1 cellular context compared by ENCODE assay signal in genomic region chr1:86618358-86618757, GRCh38.
TF ChIP-seq lines count a peak whose summit lies in the region.

No MANE protein-coding gene starts in this region.

TF ChIP-seq in GM23338, 12 proteins besides CTCF, POLR2A, EP300 and RAD21 (continued from another document):
- TF ChIP-seq, protein P1, sequence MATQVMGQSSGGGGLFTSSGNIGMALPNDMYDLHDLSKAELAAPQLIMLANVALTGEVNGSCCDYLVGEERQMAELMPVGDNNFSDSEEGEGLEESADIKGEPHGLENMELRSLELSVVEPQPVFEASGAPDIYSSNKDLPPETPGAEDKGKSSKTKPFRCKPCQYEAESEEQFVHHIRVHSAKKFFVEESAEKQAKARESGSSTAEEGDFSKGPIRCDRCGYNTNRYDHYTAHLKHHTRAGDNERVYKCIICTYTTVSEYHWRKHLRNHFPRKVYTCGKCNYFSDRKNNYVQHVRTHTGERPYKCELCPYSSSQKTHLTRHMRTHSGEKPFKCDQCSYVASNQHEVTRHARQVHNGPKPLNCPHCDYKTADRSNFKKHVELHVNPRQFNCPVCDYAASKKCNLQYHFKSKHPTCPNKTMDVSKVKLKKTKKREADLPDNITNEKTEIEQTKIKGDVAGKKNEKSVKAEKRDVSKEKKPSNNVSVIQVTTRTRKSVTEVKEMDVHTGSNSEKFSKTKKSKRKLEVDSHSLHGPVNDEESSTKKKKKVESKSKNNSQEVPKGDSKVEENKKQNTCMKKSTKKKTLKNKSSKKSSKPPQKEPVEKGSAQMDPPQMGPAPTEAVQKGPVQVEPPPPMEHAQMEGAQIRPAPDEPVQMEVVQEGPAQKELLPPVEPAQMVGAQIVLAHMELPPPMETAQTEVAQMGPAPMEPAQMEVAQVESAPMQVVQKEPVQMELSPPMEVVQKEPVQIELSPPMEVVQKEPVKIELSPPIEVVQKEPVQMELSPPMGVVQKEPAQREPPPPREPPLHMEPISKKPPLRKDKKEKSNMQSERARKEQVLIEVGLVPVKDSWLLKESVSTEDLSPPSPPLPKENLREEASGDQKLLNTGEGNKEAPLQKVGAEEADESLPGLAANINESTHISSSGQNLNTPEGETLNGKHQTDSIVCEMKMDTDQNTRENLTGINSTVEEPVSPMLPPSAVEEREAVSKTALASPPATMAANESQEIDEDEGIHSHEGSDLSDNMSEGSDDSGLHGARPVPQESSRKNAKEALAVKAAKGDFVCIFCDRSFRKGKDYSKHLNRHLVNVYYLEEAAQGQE (IDR thresholded peaks at IDR 0.05; ENCODE audit: unreplicated experiment) = no peak
- no peak for TF ChIP-seq EZH2phosphoT487 (IDR thresholded peaks at IDR 0.05; ENCODE audit: unreplicated experiment)
TF ChIP-seq in GM23338: peak in this region for 0.
